Comparison of ENCODE assay signal across 1 cellular context in the genomic region with DNA sequence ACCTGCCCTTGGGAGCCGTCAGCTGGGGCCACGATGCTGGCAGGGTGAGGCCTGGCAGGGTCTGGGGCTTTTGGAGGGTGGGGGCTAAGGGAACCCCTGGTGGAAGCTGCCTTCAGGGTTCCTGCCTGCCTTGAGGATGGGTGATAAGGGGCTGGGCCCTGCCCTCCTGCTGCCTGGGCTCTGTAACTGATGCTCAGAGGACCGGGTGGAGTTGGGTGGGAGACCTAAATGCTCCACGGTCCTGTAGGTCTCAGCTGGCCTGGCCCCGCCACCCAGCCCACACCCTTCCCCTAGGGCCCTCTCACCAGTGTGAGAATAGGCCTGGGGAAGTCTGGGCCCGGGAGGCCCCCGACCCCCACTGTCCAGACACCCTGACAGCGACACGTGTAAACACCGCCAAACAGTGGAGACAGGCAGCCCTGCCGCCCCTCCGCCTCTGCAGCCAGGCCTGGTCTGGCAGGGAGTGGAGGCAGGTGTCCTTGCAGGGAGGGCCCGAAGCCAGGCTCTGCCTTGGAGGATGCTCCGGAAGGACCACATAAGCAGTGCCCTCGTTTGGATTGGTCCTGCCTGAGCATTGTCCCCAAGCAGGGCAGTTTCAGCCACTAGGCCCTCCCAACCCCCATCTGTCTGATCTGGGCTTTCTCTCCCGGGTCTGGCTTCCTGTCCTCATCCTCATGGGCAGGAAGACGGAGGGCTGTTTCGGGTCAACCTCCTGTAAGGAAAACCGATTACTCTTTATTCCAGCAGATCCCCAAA.
TF ChIP-seq lines count a peak whose summit lies in the region.

No MANE protein-coding gene starts in this region.

TF ChIP-seq in K562, 482 proteins besides CTCF, POLR2A, EP300 and RAD21 (continued from another document):
- TF ChIP-seq RBFOX2 (IDR thresholded peaks at IDR 0.05; ENCODE audit: low read depth, low read length) (0 out of 2 replicates have a peak, but pooled peaks have one; percentile 23), CREM (IDR thresholded peaks at IDR 0.05; ENCODE audit: low read depth) (0 out of 2 replicates have a peak, but pooled peaks have one; percentile 12)
- TF ChIP-seq, protein P1, sequence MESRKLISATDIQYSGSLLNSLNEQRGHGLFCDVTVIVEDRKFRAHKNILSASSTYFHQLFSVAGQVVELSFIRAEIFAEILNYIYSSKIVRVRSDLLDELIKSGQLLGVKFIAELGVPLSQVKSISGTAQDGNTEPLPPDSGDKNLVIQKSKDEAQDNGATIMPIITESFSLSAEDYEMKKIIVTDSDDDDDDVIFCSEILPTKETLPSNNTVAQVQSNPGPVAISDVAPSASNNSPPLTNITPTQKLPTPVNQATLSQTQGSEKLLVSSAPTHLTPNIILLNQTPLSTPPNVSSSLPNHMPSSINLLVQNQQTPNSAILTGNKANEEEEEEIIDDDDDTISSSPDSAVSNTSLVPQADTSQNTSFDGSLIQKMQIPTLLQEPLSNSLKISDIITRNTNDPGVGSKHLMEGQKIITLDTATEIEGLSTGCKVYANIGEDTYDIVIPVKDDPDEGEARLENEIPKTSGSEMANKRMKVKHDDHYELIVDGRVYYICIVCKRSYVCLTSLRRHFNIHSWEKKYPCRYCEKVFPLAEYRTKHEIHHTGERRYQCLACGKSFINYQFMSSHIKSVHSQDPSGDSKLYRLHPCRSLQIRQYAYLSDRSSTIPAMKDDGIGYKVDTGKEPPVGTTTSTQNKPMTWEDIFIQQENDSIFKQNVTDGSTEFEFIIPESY (CRISPR knock-in tag; IDR thresholded peaks at IDR 0.05), result peak; percentile 90
- TF ChIP-seq, protein P2, sequence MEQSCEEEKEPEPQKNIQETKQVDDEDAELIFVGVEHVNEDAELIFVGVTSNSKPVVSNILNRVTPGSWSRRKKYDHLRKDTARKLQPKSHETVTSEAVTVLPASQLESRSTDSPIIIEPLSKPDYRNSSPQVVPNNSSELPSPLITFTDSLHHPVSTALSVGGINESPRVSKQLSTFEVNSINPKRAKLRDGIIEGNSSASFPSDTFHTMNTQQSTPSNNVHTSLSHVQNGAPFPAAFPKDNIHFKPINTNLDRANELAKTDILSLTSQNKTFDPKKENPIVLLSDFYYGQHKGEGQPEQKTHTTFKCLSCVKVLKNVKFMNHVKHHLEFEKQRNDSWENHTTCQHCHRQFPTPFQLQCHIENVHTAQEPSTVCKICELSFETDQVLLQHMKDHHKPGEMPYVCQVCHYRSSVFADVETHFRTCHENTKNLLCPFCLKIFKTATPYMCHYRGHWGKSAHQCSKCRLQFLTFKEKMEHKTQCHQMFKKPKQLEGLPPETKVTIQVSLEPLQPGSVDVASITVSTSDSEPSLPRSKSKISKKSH (CRISPR knock-in tag; IDR thresholded peaks at IDR 0.05), result no peak
